18 cellular contexts compared by ENCODE assay signal in genomic region chr12:96265400-96265799, GRCh38.
"Had no signal": no experiment of that assay in that cellular context is flagged by ENCODE, and none has a peak within 500 bp of the region (broad histone marks: within the 10 kb centered on the region; RNA-seq: fewer than 3 reads in every experiment).

No MANE protein-coding gene starts in this region.

- FAIRE-seq: endometrium had no signal

- H3K4me3 Mint-ChIP-seq: activated T-cell treated with anti-CD3 and anti-CD28 coated beads, Interleukin-2, amount 50 U/mL, for 4 hours; nephron progenitor cell had no signal

- H3K27me3 ChIP-seq: dorsolateral prefrontal cortex, heart left ventricle, spleen, upper lobe of left lung had no signal

- H3K4me1 ChIP-seq: psoas muscle had no signal

- H3K9me3 Mint-ChIP-seq: activated T-cell treated with anti-CD3 and anti-CD28 coated beads, Interleukin-2, amount 50 U/mL, for 4 hours; nephron progenitor cell had no signal

- H3K9me3 ChIP-seq: heart left ventricle, mucosa of descending colon, psoas muscle, spleen, upper lobe of left lung had no signal

- H3K4me1 Mint-ChIP-seq: nephron progenitor cell had no signal

- H3K27ac Mint-ChIP-seq: nephron progenitor cell had no signal

- ATAC-seq: activated T-cell treated with anti-CD3 and anti-CD28 coated beads, Interleukin-2, amount 50 U/mL, for 4 hours; heart left ventricle; left lobe of liver; mucosa of descending colon; psoas muscle; sciatic nerve had no signal

- DNase-seq: activated CD4-positive, CD25-positive, alpha-beta regulatory T cell; activated naive CD4-positive, alpha-beta T cell treated with Interleukin-2 at 50 U/mL for 16 hours; activated T-cell treated with anti-CD3 and anti-CD28 coated beads, Interleukin-2, amount 50 U/mL, for 4 hours; dorsolateral prefrontal cortex; foreskin melanocyte; heart left ventricle; islet precursor cell; mammary epithelial cell; mucosa of descending colon; nephron progenitor cell; psoas muscle; spleen; stimulated activated CD4-positive, alpha-beta T cell treated with anti-CD3 and anti-CD28 coated beads, Interleukin-1b, Interleukin-23, amount 100 ng/mL, for 48 hours; stimulated activated naive CD4-positive, alpha-beta T cell treated with Interleukin-2 at 50 U/mL for 16 hours; upper lobe of left lung had no signal

- H3K27ac ChIP-seq: heart left ventricle, psoas muscle, spleen had no signal

- H3K4me3 ChIP-seq: dorsolateral prefrontal cortex, heart left ventricle, mucosa of descending colon, psoas muscle, spleen, upper lobe of left lung had no signal
